Comparison of ENCODE assay signal across 24 cellular contexts in genomic region chr9:110199643-110200042, GRCh38. TPM values are rescaled to one million over a fixed set of nuclear protein-coding genes. Genes with fewer than 3 reads are reported as not detected.
DNase-seq lines count a peak whose midpoint lies in the region; ATAC-seq, FAIRE-seq and TF ChIP-seq lines count a peak whose summit lies in the region.
"Had no signal": no experiment of that assay in that cellular context is flagged by ENCODE, and none has a peak within 500 bp of the region (broad histone marks: within the 10 kb centered on the region; RNA-seq: fewer than 3 reads in every experiment).

No MANE protein-coding gene starts in this region.

- DNase-seq in Calu3 (no peak), body of pancreas (no peak), HepG2 (ENCODE audit: low spot score) (no peak), small intestine (peak; percentile 73), GDM1 (lab: John Stamatoyannopoulos, UW) (no peak), mucosa of gallbladder (ENCODE audit: low spot score) (no peak)
- DNase-seq: BE2C, DMS 273 treated with DMSO at 0.1 percent for 48 hours, MM.1S, NCI-H1048, NCI-H1417 treated with DMSO at 0.1 percent for 48 hours, NCI-H187, NCI-H446, NCI-H526, OCI-M1, Right ventricle myocardium superior had no signal

- FAIRE-seq in HepG2 (lab: Jason Lieb, UNC) (no peak), small intestine (lab: Jason Lieb, UNC) (no peak)
- FAIRE-seq: A549, K562 had no signal

- no peaks in the 10 kb centered on the region for H4K20me1 ChIP-seq in HepG2 (ENCODE audit: insufficient read depth, low read length)

- H3K36me3 ChIP-seq in body of pancreas (replicated peaks in 1 of 2; ENCODE audit: insufficient read depth in 1 of 2, low read depth in 2 of 2) = no peaks in the 10 kb centered on the region
- no peaks in the 10 kb centered on the region for H3K36me3 ChIP-seq in HepG2 (replicated peaks in 1 of 2; ENCODE audit: control insufficient read depth in 1 of 2, insufficient read depth in 2 of 2, low read length in 2 of 2)
- no peaks in the 10 kb centered on the region for H3K36me3 ChIP-seq in small intestine (ENCODE audit: control insufficient read depth in 2 of 2, insufficient read depth in 2 of 2, low read length in 2 of 2)
- H3K36me3 ChIP-seq: BE2C had no signal

- H3K4me2 ChIP-seq in HepG2 (ENCODE audit: low read depth, low read length) = no peak overlapping the region
- H3K4me2 ChIP-seq: A549 had no signal

- H3K27me3 Mint-ChIP-seq in Calu3 (ENCODE audit: unreplicated experiment) = no peaks in the 10 kb centered on the region

- H2AFZ ChIP-seq in HepG2 (ENCODE audit: low read length) = no peak overlapping the region

- TF ChIP-seq POLR2A in body of pancreas (IDR thresholded peaks at IDR 0.05) (peak in 2 of 3 donors; percentile 20 to 25), HepG2 (IDR thresholded peaks at IDR 0.05; ENCODE audit: insufficient read depth in 1 of 2, low read depth in 2 of 2, low read length in 2 of 2) (no peak)

- H3K36me3 Mint-ChIP-seq in Calu3 (ENCODE audit: insufficient read depth, unreplicated experiment) = no peaks in the 10 kb centered on the region

- peaks cover 80% of the 10 kb centered on the region for H3K4me1 ChIP-seq in body of pancreas
- H3K4me1 ChIP-seq in HepG2 (ENCODE audit: insufficient read depth, low read length) = peaks cover 57% of the 10 kb centered on the region
- H3K4me1 ChIP-seq in small intestine (ENCODE audit: control insufficient read depth in 2 of 2, insufficient read depth in 1 of 2, low read depth in 1 of 2, low read length in 1 of 2) = peaks cover 8 to 13% of the 10 kb centered on the region in 2 donors
- H3K4me1 ChIP-seq: BE2C had no signal

- TF ChIP-seq CTCF in Calu3 (IDR thresholded peaks at IDR 0.05; ENCODE audit: unreplicated experiment) (no peak), body of pancreas (IDR thresholded peaks at IDR 0.05) (no peak), HepG2 (CRISPR knock-in tag; IDR thresholded peaks at IDR 0.05) (no peak)

- BruUV-seq in Calu3 (replicated peaks; lab: Mats Ljungman, UMichigan) = no TSS peak
- no TSS peak for BruUV-seq in HepG2 (replicated peaks; lab: Mats Ljungman, UMichigan)

- intact Hi-C loops in Calu3 (cut with micrococcal nuclease; ENCODE audit: unreplicated experiment) (loop anchor here (1.0 kb wide), 1 partner anchor 8 kb away; no protein-coding TSS in a partner anchor), body of pancreas (cut with DNase I) (no loop called here), HepG2 (cut with micrococcal nuclease; ENCODE audit: unreplicated experiment) (loop anchor here (2.0 kb wide), 1 partner anchor 15 kb away; no protein-coding TSS in a partner anchor)

- H3K27ac ChIP-seq in body of pancreas = peak overlapping the region; percentile 28 to 81 (median 72)
- no peak overlapping the region for H3K27ac ChIP-seq in HepG2 (ENCODE audit: extremely low read length, insufficient read depth, low read length)
- H3K27ac ChIP-seq in small intestine (ENCODE audit: low read depth in 1 of 2, low read length in 1 of 2) = peak overlapping the region in 1 of 2 donors; percentile 60
- H3K27ac ChIP-seq: A549 had no signal

- H3K9ac ChIP-seq in HepG2 (ENCODE audit: insufficient read depth, low read depth, low read length) = no peak overlapping the region

- TF ChIP-seq EP300 in HepG2 (IDR thresholded peaks at IDR 0.05; ENCODE audit: low read depth in 2 of 2, low read length in 2 of 2) (no peak), HepG2 (CRISPR knock-in tag; IDR thresholded peaks at IDR 0.05; ENCODE audit: borderline replicate concordance) (no peak)

- in situ Hi-C loops in HepG2 (cut with HindIII; ENCODE audit: extremely low pct_ligation_motif_present, low pct_unique_long_range_greater_than_20kb) = no loop called here

- H3K79me2 ChIP-seq in HepG2 (ENCODE audit: insufficient read depth, low read length) = no peaks in the 10 kb centered on the region

- CTCF ChIA-PET in Calu3 (lab: Charles Lee) (interaction anchor here (0.6 to 1.1 kb wide), 3 partner anchors 13 to 251 kb away, joined by 3 to 8 read pairs (median 3); no protein-coding TSS in a partner anchor), HepG2 (lab: Yijun Ruan, JAX; ENCODE audit: low intra/inter-chr PET ratio, low total read pairs) (no interaction called here)

- no peak overlapping the region for H3K4me3 Mint-ChIP-seq in Calu3 (ENCODE audit: low read depth, unreplicated experiment)

- H3K4me3 ChIP-seq in body of pancreas (no peak overlapping the region), HepG2 (replicated peaks in 1 of 3; ENCODE audit: insufficient read depth in 1 of 3, low read depth in 2 of 3, low read length in 3 of 3) (no peak overlapping the region), small intestine (ENCODE audit: low read depth in 1 of 2, low read length in 2 of 2) (no peak overlapping the region)
- H3K4me3 ChIP-seq: A549, K562 had no signal

- TF ChIP-seq RAD21 in HepG2 (CRISPR knock-in tag; IDR thresholded peaks at IDR 0.05) = no peak

- POLR2A ChIA-PET in HepG2 (lab: Yijun Ruan, JAX) = no interaction called here

- H3K27ac Mint-ChIP-seq in Calu3 (ENCODE audit: unreplicated experiment) = peak overlapping the region; percentile 45

- H3K27me3 ChIP-seq in body of pancreas (no peaks in the 10 kb centered on the region), HepG2 (ENCODE audit: control insufficient read depth in 1 of 2, insufficient read depth in 2 of 2, low read length in 2 of 2) (no peaks in the 10 kb centered on the region), small intestine (ENCODE audit: control insufficient read depth in 2 of 2, insufficient read depth in 2 of 2, low read length in 2 of 2) (no peaks in the 10 kb centered on the region)
- H3K27me3 ChIP-seq: BE2C had no signal

- H3K4me1 Mint-ChIP-seq in Calu3 (ENCODE audit: low read depth, unreplicated experiment) = peaks cover 12% of the 10 kb centered on the region

- 18 to 19% methylated on average over 2 of the region's 2 CpGs for WGBS in body of pancreas, 2 donors
- 87% methylated on average over 2 of the region's 2 CpGs for WGBS in HepG2 (ENCODE audit: low lambda C conversion rate)
- 26 to 58% (median 37%) methylated on average over 2 of the region's 2 CpGs for WGBS in small intestine, 3 donors

- H3K9me3 ChIP-seq in body of pancreas = no peaks in the 10 kb centered on the region
- H3K9me3 ChIP-seq in HepG2 (ENCODE audit: low read length) = no peaks in the 10 kb centered on the region
- H3K9me3 ChIP-seq in small intestine (ENCODE audit: control insufficient read depth, low read depth) = no peaks in the 10 kb centered on the region
- H3K9me3 ChIP-seq: BE2C had no signal

- H3K9me3 Mint-ChIP-seq in Calu3 (ENCODE audit: low read depth, unreplicated experiment) = no peaks in the 10 kb centered on the region

- peak; percentile 84 for ATAC-seq in body of pancreas
- no peak for ATAC-seq in HepG2
- no peak for ATAC-seq in HG03159 (IDR thresholded peaks at IDR 0.05; ENCODE audit: unreplicated experiment)
- ATAC-seq in GM18498 (IDR thresholded peaks at IDR 0.05; ENCODE audit: unreplicated experiment) = no peak
- ATAC-seq: A549, K562 had no signal

RNA-seq across cellular contexts. Expression of gene C9orf152, which starts 8.3 kb away (rescaled TPM):
- 1.7 and 1.9 TPM in 2 replicates for total RNA-seq in Calu3 (2022)
- 1 to 10 TPM in 1 of 2 donors, under 1 TPM in 1; 0.33 to 3.4 TPM for total RNA-seq in body of pancreas
- total RNA-seq in HepG2 (2016; rRNA removed; fragmentation: Illumina TruSeq; extraction: Trizol) = 0.24 and 0.67 TPM in 2 replicates
- total RNA-seq in HepG2 (2016; cell fraction: cytosol; rRNA removed; fragmentation: Illumina TruSeq; extraction: Trizol; ENCODE audit: low read depth) = 0.09 and 0.20 TPM in 2 replicates
- 0.24 and 0.42 TPM in 2 replicates for total RNA-seq in HepG2 (2016; cell fraction: insoluble cytoplasmic fraction; rRNA removed; fragmentation: Illumina TruSeq; extraction: Trizol)
- total RNA-seq in HepG2 (2016; cell fraction: membrane; rRNA removed; fragmentation: Illumina TruSeq; extraction: Trizol) = 0.48 and 0.56 TPM in 2 replicates
- 0.13 TPM in 1 of 2 replicates, not detected in the other for total RNA-seq in HepG2 (2016; cell fraction: nucleus; rRNA removed; fragmentation: Illumina TruSeq; extraction: Trizol)
- 0.18 and 0.48 TPM in 2 replicates for polyA plus RNA-seq in HepG2 (2011; rRNA removed)
- polyA plus RNA-seq in HepG2 (2011; cell fraction: cytosol; rRNA removed) = 0.15 and 0.16 TPM in 2 replicates
- polyA plus RNA-seq in HepG2 (2011; cell fraction: nucleus; rRNA removed) = 0.09 and 0.18 TPM in 2 replicates
- polyA plus RNA-seq in HepG2 (2012) = 0.24 and 0.53 TPM in 2 replicates
- 0.19 and 0.31 TPM in 2 replicates for polyA plus RNA-seq in HepG2 (2016; cell fraction: cytosol; fragmentation: Illumina TruSeq; extraction: Trizol; ENCODE audit: low read depth)
- polyA plus RNA-seq in HepG2 (2016; cell fraction: insoluble cytoplasmic fraction; fragmentation: Illumina TruSeq; extraction: Trizol; ENCODE audit: low read depth) = 1.7 and 2.2 TPM in 2 replicates
- 0.93 and 1.0 TPM in 2 replicates for polyA plus RNA-seq in HepG2 (2016; cell fraction: membrane; fragmentation: Illumina TruSeq; extraction: Trizol; ENCODE audit: low read depth)
- polyA plus RNA-seq in HepG2 (2016; cell fraction: nucleus; fragmentation: Illumina TruSeq; extraction: Trizol; ENCODE audit: insufficient read depth, low read depth) = 0.94 and 1.7 TPM in 2 replicates
- polyA minus RNA-seq in HepG2 (2011; rRNA and poly(A)+ RNA removed; ENCODE audit: low replicate concordance) = 0.60 TPM in 1 of 2 replicates, not detected in the other
- polyA minus RNA-seq in HepG2 (2011; cell fraction: cytosol; rRNA and poly(A)+ RNA removed) = 0.40 and 0.79 TPM in 2 replicates
- polyA minus RNA-seq in HepG2 (2011; cell fraction: nucleus; rRNA and poly(A)+ RNA removed) = 0.13 TPM in 1 of 2 replicates, not detected in the other
- polyA plus RNA-seq in small intestine = 10 to 100 TPM in 2 of 3 donors, 1 to 10 TPM in 1; 6.5 to 25.7 (median 12.1) TPM
- 44.4 TPM for total RNA-seq in mucosa of gallbladder
- total RNA-seq: G401, H4, K562, LHCN-M2, Right ventricle myocardium superior, RPMI7951 had no signal
- polyA plus RNA-seq: K562 had no signal

RNA-seq across cellular contexts. Expression of gene TXN, which starts 56.7 kb away (rescaled TPM):
- total RNA-seq in Calu3 (2022) (278 and 286 TPM in 2 replicates), body of pancreas (10 to 100 TPM; 40.2 to 93.1 TPM), HepG2 (2016; rRNA removed; fragmentation: Illumina TruSeq; extraction: Trizol) (470 and 599 TPM in 2 replicates), mucosa of gallbladder (158 TPM)
- 226 and 278 TPM in 2 replicates for total RNA-seq in HepG2 (2016; cell fraction: cytosol; rRNA removed; fragmentation: Illumina TruSeq; extraction: Trizol; ENCODE audit: low read depth)
- total RNA-seq in HepG2 (2016; cell fraction: insoluble cytoplasmic fraction; rRNA removed; fragmentation: Illumina TruSeq; extraction: Trizol) = 454 and 625 TPM in 2 replicates
- total RNA-seq in HepG2 (2016; cell fraction: membrane; rRNA removed; fragmentation: Illumina TruSeq; extraction: Trizol) = 196 and 214 TPM in 2 replicates
- total RNA-seq in HepG2 (2016; cell fraction: nucleus; rRNA removed; fragmentation: Illumina TruSeq; extraction: Trizol) = 164 and 180 TPM in 2 replicates
- polyA plus RNA-seq in HepG2 (2011; rRNA removed) (275 and 364 TPM in 2 replicates), small intestine (100 to 1,000 TPM; 483 to 881 (median 628) TPM)
- 251 and 342 TPM in 2 replicates for polyA plus RNA-seq in HepG2 (2011; cell fraction: cytosol; rRNA removed)
- polyA plus RNA-seq in HepG2 (2011; cell fraction: nucleus; rRNA removed) = 57.6 and 73.3 TPM in 2 replicates
- 339 and 368 TPM in 2 replicates for polyA plus RNA-seq in HepG2 (2012)
- 309 and 380 TPM in 2 replicates for polyA plus RNA-seq in HepG2 (2016; cell fraction: cytosol; fragmentation: Illumina TruSeq; extraction: Trizol; ENCODE audit: low read depth)
- polyA plus RNA-seq in HepG2 (2016; cell fraction: insoluble cytoplasmic fraction; fragmentation: Illumina TruSeq; extraction: Trizol; ENCODE audit: low read depth) = 631 and 700 TPM in 2 replicates
- polyA plus RNA-seq in HepG2 (2016; cell fraction: membrane; fragmentation: Illumina TruSeq; extraction: Trizol; ENCODE audit: low read depth) = 208 and 237 TPM in 2 replicates
- 310 and 322 TPM in 2 replicates for polyA plus RNA-seq in HepG2 (2016; cell fraction: nucleus; fragmentation: Illumina TruSeq; extraction: Trizol; ENCODE audit: insufficient read depth, low read depth)
- polyA minus RNA-seq in HepG2 (2011; rRNA and poly(A)+ RNA removed; ENCODE audit: low replicate concordance) = 56.5 and 182 TPM in 2 replicates
- polyA minus RNA-seq in HepG2 (2011; cell fraction: cytosol; rRNA and poly(A)+ RNA removed) = 56.3 and 57.5 TPM in 2 replicates
- polyA minus RNA-seq in HepG2 (2011; cell fraction: nucleus; rRNA and poly(A)+ RNA removed) = 25.4 and 39.5 TPM in 2 replicates

Comparison
In these comparisons a context has a peak if more than half of its experiments do, and no peak if none do; other contexts are left out.
1. POLR2A ChIP-seq: peak in body of pancreas (2 of 3); none in HepG2 (0 of 2).
2. RNA of gene C9orf152, which starts 8.3 kb away (total RNA-seq): 44.4 TPM in mucosa of gallbladder (single experiment); 0.33 to 3.4 TPM in body of pancreas, 1.7 to 1.9 TPM in Calu3 and 0.09 to 0.67 TPM in HepG2; every median in the first group is over 10 times any median in the second.